Comparison of ENCODE assay signal across 2 cellular contexts in the genomic region with DNA sequence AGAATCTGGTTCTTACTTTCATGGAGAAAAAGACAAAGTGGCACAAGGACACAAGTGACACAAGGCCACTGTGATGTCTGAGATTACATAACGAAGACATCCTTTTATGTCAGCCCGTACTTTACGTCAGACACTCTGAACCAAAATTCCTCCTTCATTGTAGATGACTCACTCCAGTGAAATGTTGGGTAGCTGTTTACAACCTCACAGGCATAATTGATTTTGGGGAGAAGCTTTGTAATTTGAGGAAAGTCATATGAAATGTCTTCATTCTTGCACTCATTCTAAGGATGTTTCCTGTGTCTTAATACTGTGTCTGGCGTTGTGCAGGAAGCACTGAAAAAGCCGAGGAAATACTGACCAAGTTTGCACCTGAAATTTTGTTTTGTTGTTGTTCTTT.
TF ChIP-seq lines count a peak whose summit lies in the region.

No MANE protein-coding gene starts in this region.

TF ChIP-seq in HepG2, 621 proteins besides CTCF, POLR2A, EP300 and RAD21:
- no peak for TF ChIP-seq MAFG (CRISPR knock-in tag; IDR thresholded peaks at IDR 0.05)
- no peak for TF ChIP-seq KAT8 (CRISPR knock-in tag; IDR thresholded peaks at IDR 0.05)
- TF ChIP-seq POLR2AphosphoS2 (IDR thresholded peaks at IDR 0.05; ENCODE audit: low read depth, low read length): no peak
- TF ChIP-seq NFE2L1 (CRISPR knock-in tag; IDR thresholded peaks at IDR 0.05; ENCODE audit: borderline replicate concordance): no peak
- 0 out of 2 replicates have a peak, but pooled peaks have one; percentile 11 for TF ChIP-seq FOSL2 (CRISPR knock-in tag; IDR thresholded peaks at IDR 0.05)
- TF ChIP-seq, protein P1, sequence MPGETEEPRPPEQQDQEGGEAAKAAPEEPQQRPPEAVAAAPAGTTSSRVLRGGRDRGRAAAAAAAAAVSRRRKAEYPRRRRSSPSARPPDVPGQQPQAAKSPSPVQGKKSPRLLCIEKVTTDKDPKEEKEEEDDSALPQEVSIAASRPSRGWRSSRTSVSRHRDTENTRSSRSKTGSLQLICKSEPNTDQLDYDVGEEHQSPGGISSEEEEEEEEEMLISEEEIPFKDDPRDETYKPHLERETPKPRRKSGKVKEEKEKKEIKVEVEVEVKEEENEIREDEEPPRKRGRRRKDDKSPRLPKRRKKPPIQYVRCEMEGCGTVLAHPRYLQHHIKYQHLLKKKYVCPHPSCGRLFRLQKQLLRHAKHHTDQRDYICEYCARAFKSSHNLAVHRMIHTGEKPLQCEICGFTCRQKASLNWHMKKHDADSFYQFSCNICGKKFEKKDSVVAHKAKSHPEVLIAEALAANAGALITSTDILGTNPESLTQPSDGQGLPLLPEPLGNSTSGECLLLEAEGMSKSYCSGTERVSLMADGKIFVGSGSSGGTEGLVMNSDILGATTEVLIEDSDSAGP (CRISPR knock-in tag; IDR thresholded peaks at IDR 0.05; ENCODE audit: borderline replicate concordance): no peak

TF ChIP-seq in endothelial cell of umbilical vein, 7 proteins besides CTCF, POLR2A, EP300 and RAD21:
- TF ChIP-seq, protein P2, sequence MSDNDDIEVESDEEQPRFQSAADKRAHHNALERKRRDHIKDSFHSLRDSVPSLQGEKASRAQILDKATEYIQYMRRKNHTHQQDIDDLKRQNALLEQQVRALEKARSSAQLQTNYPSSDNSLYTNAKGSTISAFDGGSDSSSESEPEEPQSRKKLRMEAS (IDR thresholded peaks at IDR 0.05; ENCODE audit: insufficient read depth, insufficient read length): no peak
- TF ChIP-seq FOS (IDR thresholded peaks at IDR 0.05; ENCODE audit: borderline replicate concordance, insufficient read depth, low read length): no peak
- peak; percentile 3 for TF ChIP-seq JUN (IDR thresholded peaks at IDR 0.05; ENCODE audit: borderline replicate concordance, insufficient read depth, insufficient read length, low read depth)
- no peak for TF ChIP-seq GATA2 (IDR thresholded peaks at IDR 0.05; ENCODE audit: insufficient read depth, insufficient read length, low read depth, low read length)
- no peak for TF ChIP-seq EZH2 (IDR thresholded peaks at IDR 0.05; ENCODE audit: borderline replicate concordance, low read depth, low read length, severe bottlenecking)
- no peak for TF ChIP-seq POLR2AphosphoS5 (IDR thresholded peaks at IDR 0.05; ENCODE audit: insufficient read depth, low read depth, low read length)
- no peak for TF ChIP-seq MYC (IDR thresholded peaks at IDR 0.05; ENCODE audit: low read depth, low read length)
